15 cellular contexts compared by ENCODE assay signal in the genomic region with DNA sequence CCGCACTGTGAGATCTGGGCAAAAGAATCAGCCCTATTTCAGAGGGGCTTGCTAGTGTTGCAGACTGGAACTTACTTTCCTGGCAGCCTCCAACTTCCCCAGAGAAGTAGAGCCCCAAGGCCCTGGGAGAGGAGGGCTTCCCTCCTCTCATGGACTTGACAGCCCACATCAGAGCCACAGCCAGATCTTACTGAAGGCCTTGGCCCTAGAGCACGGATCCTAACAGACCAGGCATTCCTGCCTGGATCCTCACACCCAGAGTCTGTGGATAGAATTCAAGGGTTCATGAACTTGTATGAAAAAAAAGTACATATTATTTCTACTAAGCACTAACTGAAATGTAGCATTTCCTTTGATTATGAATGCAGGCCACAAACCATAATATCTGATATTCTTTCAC. TPM values are rescaled to one million over a fixed set of nuclear protein-coding genes. Genes with fewer than 3 reads are reported as not detected.
DNase-seq lines count a peak whose midpoint lies in the region; ATAC-seq lines count a peak whose summit lies in the region.
"Had no signal": no experiment of that assay in that cellular context is flagged by ENCODE, and none has a peak within 500 bp of the region (broad histone marks: within the 10 kb centered on the region; RNA-seq: fewer than 3 reads in every experiment).

No MANE protein-coding gene starts in this region.

- no peaks in the 10 kb centered on the region for H3K27me3 ChIP-seq in BLaER1 treated with 17β-estradiol and CSF1 and Interleukin-3, amounts not matched to agents 10 nM and 100 nM
- H3K27me3 ChIP-seq in CD4-positive, alpha-beta memory T cell (ENCODE audit: insufficient read depth, low read length), result no peaks in the 10 kb centered on the region
- H3K27me3 ChIP-seq: neural progenitor cell, sigmoid colon had no signal

- H3K4me3 Mint-ChIP-seq in CD4-positive, alpha-beta memory T cell, result peak overlapping the region; percentile 64 to 88 (median 80)
- H3K4me3 Mint-ChIP-seq in natural killer cell treated with Interleukin-12 subunit alpha and Interleukin-12 subunit beta and Interleukin-15 and Interleukin-18, amount 100 ng/mL, for 72 hours, result peak overlapping the region; percentile 76
- H3K4me3 Mint-ChIP-seq: neural progenitor cell had no signal

- H3K4me1 ChIP-seq in BLaER1 treated with 17β-estradiol and CSF1 and Interleukin-3, amounts not matched to agents 10 nM and 100 nM, result peaks cover 61 to 90% (median 74%) of the 10 kb centered on the region in 10 experiments
- H3K4me1 ChIP-seq in CD4-positive, alpha-beta memory T cell (ENCODE audit: insufficient read depth, low read length), result peaks cover 96% of the 10 kb centered on the region

- no peak overlapping the region for H3K4me3 ChIP-seq in BLaER1 treated with 17β-estradiol and CSF1 and Interleukin-3, amounts not matched to agents 10 nM and 100 nM
- peak overlapping the region in 1 of 2 donors; percentile 31 for H3K4me3 ChIP-seq in CD4-positive, alpha-beta memory T cell (ENCODE audit: low read length in 2 of 2)
- H3K4me3 ChIP-seq: lung, neural progenitor cell, sigmoid colon had no signal

- H3K9me3 ChIP-seq in BLaER1 treated with 17β-estradiol and CSF1 and Interleukin-3, amounts not matched to agents 10 nM and 100 nM (replicated peaks in 1 of 11), result peaks cover 0 to 4% (median 0%) of the 10 kb centered on the region in 11 experiments; a peak in 2 of 22 replicates
- H3K9me3 ChIP-seq in CD4-positive, alpha-beta memory T cell (ENCODE audit: control insufficient read depth in 1 of 2, low read length in 2 of 2), result no peaks in the 10 kb centered on the region
- H3K9me3 ChIP-seq: sigmoid colon had no signal

- peaks cover 49 to 74% of the 10 kb centered on the region in 2 donors for H3K36me3 Mint-ChIP-seq in CD4-positive, alpha-beta memory T cell
- H3K36me3 Mint-ChIP-seq in activated naive CD4-positive, alpha-beta T cell treated with anti-CD3 and anti-CD28 coated beads, Interleukin-2, amount 50 U/mL, for 72 hours, result peaks cover 31 to 41% of the 10 kb centered on the region in 2 donors
- H3K36me3 Mint-ChIP-seq in natural killer cell treated with Interleukin-12 subunit alpha and Interleukin-12 subunit beta and Interleukin-15 and Interleukin-18, amount 100 ng/mL, for 72 hours, result peaks cover 16% of the 10 kb centered on the region
- H3K36me3 Mint-ChIP-seq: neural progenitor cell had no signal

- intact Hi-C loops in CD4-positive, alpha-beta memory T cell (cut with micrococcal nuclease), result no loop called here

- no peak for DNase-seq in CD4-positive, alpha-beta memory T cell
- no peak for DNase-seq in activated naive CD4-positive, alpha-beta T cell treated with anti-CD3 and anti-CD28 coated beads, Interleukin-2, amount 50 U/mL, for 72 hours (ENCODE audit: low spot score in 2 of 2)
- DNase-seq in natural killer cell treated with Interleukin-12 subunit alpha and Interleukin-12 subunit beta and Interleukin-15 and Interleukin-18, amount 100 ng/mL, for 72 hours (ENCODE audit: low spot score), result no peak
- DNase-seq in H4 (ENCODE audit: low spot score) (no peak), NCI-H526 (lab: John Stamatoyannopoulos, UW) (no peak), DMS114 treated with DMSO at 0.1 percent for 48 hours (lab: John Stamatoyannopoulos, UW; ENCODE audit: unreplicated experiment) (no peak)
- DNase-seq: NCI-H1417 treated with DMSO at 0.1 percent for 48 hours, NCI-H345, sigmoid colon, T1000 had no signal

- no peaks in the 10 kb centered on the region for H3K27me3 Mint-ChIP-seq in CD4-positive, alpha-beta memory T cell
- H3K27me3 Mint-ChIP-seq in natural killer cell treated with Interleukin-12 subunit alpha and Interleukin-12 subunit beta and Interleukin-15 and Interleukin-18, amount 100 ng/mL, for 72 hours, result no peaks in the 10 kb centered on the region

- H3K36me3 ChIP-seq in BLaER1 treated with 17β-estradiol and CSF1 and Interleukin-3, amounts not matched to agents 10 nM and 100 nM, result peaks cover 64 to 85% (median 72%) of the 10 kb centered on the region in 11 experiments
- peaks cover 36% of the 10 kb centered on the region for H3K36me3 ChIP-seq in CD4-positive, alpha-beta memory T cell (ENCODE audit: insufficient read depth, low read length)
- H3K36me3 ChIP-seq: neural progenitor cell had no signal

- H3K9ac ChIP-seq in BLaER1 treated with 17β-estradiol and CSF1 and Interleukin-3, amounts not matched to agents 10 nM and 100 nM, result peak overlapping the region in 4 of 11 experiments; percentile 8 to 48 (median 40); a peak in 2 of 22 replicates
- H3K9ac ChIP-seq: KMS-11, neural progenitor cell had no signal

- H3K27ac ChIP-seq in BLaER1 treated with 17β-estradiol and CSF1 and Interleukin-3, amounts not matched to agents 10 nM and 100 nM, result peak overlapping the region in 10 of 11 experiments; percentile 25 to 99 (median 40); a peak in 19 of 22 replicates
- H3K27ac ChIP-seq in CD4-positive, alpha-beta memory T cell (ENCODE audit: low read depth, low read length), result peak overlapping the region; percentile 41
- H3K27ac ChIP-seq: C4-2B, KMS-11, neural progenitor cell, sigmoid colon had no signal

- CTCF ChIA-PET in CD4-positive, alpha-beta memory T cell (lab: Charles Lee; ENCODE audit: partially characterized antibody), result interaction anchor here (21.7 kb wide), 1 partner anchor 98 kb away, joined by 222 read pairs; no protein-coding TSS in a partner anchor

- no peak for ATAC-seq in activated naive CD4-positive, alpha-beta T cell treated with anti-CD3 and anti-CD28 coated beads, Interleukin-2, amount 50 U/mL, for 72 hours
- ATAC-seq in natural killer cell treated with Interleukin-12 subunit alpha and Interleukin-12 subunit beta and Interleukin-15 and Interleukin-18, amount 100 ng/mL, for 72 hours, result no peak

- H3K9me3 Mint-ChIP-seq in CD4-positive, alpha-beta memory T cell, result peaks cover 0 to 2% (median 0%) of the 10 kb centered on the region in 8 donors
- H3K9me3 Mint-ChIP-seq in activated naive CD4-positive, alpha-beta T cell treated with anti-CD3 and anti-CD28 coated beads, Interleukin-2, amount 50 U/mL, for 72 hours, result peaks cover 0 to 3% of the 10 kb centered on the region in 2 donors
- H3K9me3 Mint-ChIP-seq in natural killer cell treated with Interleukin-12 subunit alpha and Interleukin-12 subunit beta and Interleukin-15 and Interleukin-18, amount 100 ng/mL, for 72 hours, result peaks cover 2% of the 10 kb centered on the region
- H3K9me3 Mint-ChIP-seq: neural progenitor cell had no signal

- H3K4me1 Mint-ChIP-seq in CD4-positive, alpha-beta memory T cell, result peaks cover 67 to 96% (median 82%) of the 10 kb centered on the region in 4 donors
- peaks cover 77 to 84% of the 10 kb centered on the region in 2 donors for H3K4me1 Mint-ChIP-seq in natural killer cell treated with Interleukin-12 subunit alpha and Interleukin-12 subunit beta and Interleukin-15 and Interleukin-18, amount 100 ng/mL, for 72 hours (ENCODE audit: low read depth in 2 of 2)

- POLR2A ChIA-PET in CD4-positive, alpha-beta memory T cell (lab: Charles Lee; ENCODE audit: partially characterized antibody), result interaction anchor here (1.0 to 15.9 kb wide), 3 partner anchors 10 to 14 kb away, joined by 5 to 256 read pairs (median 46); a partner anchor contains a TSS

- H3K4me2 ChIP-seq in BLaER1 treated with 17β-estradiol and CSF1 and Interleukin-3, amounts not matched to agents 10 nM and 100 nM, result peak overlapping the region; percentile 49 to 100 (median 92)
- H3K4me2 ChIP-seq: KMS-11, neural progenitor cell had no signal

- peak overlapping the region; percentile 90 to 97 (median 95) for H3K27ac Mint-ChIP-seq in CD4-positive, alpha-beta memory T cell
- H3K27ac Mint-ChIP-seq in activated naive CD4-positive, alpha-beta T cell treated with anti-CD3 and anti-CD28 coated beads, Interleukin-2, amount 50 U/mL, for 72 hours, result peak overlapping the region; percentile 84 to 87
- H3K27ac Mint-ChIP-seq in natural killer cell treated with Interleukin-12 subunit alpha and Interleukin-12 subunit beta and Interleukin-15 and Interleukin-18, amount 100 ng/mL, for 72 hours, result peak overlapping the region; percentile 95 to 98

- peaks cover 23 to 79% (median 59%) of the 10 kb centered on the region in 11 experiments for H4K20me1 ChIP-seq in BLaER1 treated with 17β-estradiol and CSF1 and Interleukin-3, amounts not matched to agents 10 nM and 100 nM

RNA-seq across cellular contexts. Expression of a gene that starts 8.3 kb away (rescaled TPM):
- 100 to 1,000 TPM; 483 to 484 TPM for total RNA-seq in CD4-positive, alpha-beta memory T cell
- polyA plus RNA-seq in CD4-positive, alpha-beta memory T cell, result 100 to 1,000 TPM in 1 of 2 donors, 10 to 100 TPM in 1; 79.2 to 169 TPM
- total RNA-seq in activated naive CD4-positive, alpha-beta T cell treated with anti-CD3 and anti-CD28 coated beads, Interleukin-2, amount 50 U/mL, for 72 hours, result 100 to 1,000 TPM; 138 to 262 TPM
- total RNA-seq in natural killer cell treated with Interleukin-12 subunit alpha and Interleukin-12 subunit beta and Interleukin-15 and Interleukin-18, amount 100 ng/mL, for 72 hours, result 100 to 1,000 TPM; 284 to 319 TPM
- total RNA-seq in H4 (2014; rRNA removed; shearing (Covaris generic)), result 6.3 and 7.3 TPM in 2 replicates

Comparison
In these comparisons a context has a peak if more than half of its experiments do, and no peak if none do; other contexts are left out.
1. RNA of a gene that starts 8.3 kb away (total RNA-seq): 483 to 484 TPM in CD4-positive, alpha-beta memory T cell, 284 to 319 TPM in natural killer cell treated with Interleukin-12 subunit alpha and Interleukin-12 subunit beta and Interleukin-15 and Interleukin-18, amount 100 ng/mL, for 72 hours and 138 to 262 TPM in activated naive CD4-positive, alpha-beta T cell treated with anti-CD3 and anti-CD28 coated beads, Interleukin-2, amount 50 U/mL, for 72 hours; 6.3 to 7.3 TPM in H4; every median in the first group is over 10 times any median in the second.
2. Peak in every context shown above with its lines, with median percentiles within 50 percentile points of each other: H3K27ac Mint-ChIP-seq.